In genomic region chr5:11062379-11062778, GRCh38 we compare ENCODE assay signal across 22 cellular contexts.
DNase-seq lines count a peak whose midpoint lies in the region; ATAC-seq and TF ChIP-seq lines count a peak whose summit lies in the region.
"Had no signal": no experiment of that assay in that cellular context is flagged by ENCODE, and none has a peak within 500 bp of the region (broad histone marks: within the 10 kb centered on the region; RNA-seq: fewer than 3 reads in every experiment).

No MANE protein-coding gene starts in this region.

- H3K9me3 ChIP-seq in A673 (ENCODE audit: low read depth, low read length, poor library complexity, severe bottlenecking) = no peaks in the 10 kb centered on the region
- H3K9me3 ChIP-seq: left lung, uterus had no signal

- H3K9me3 Mint-ChIP-seq in activated naive CD8-positive, alpha-beta T cell treated with anti-CD3 and anti-CD28 coated beads, Interleukin-2, amount 50 U/mL, for 24 hours = peaks cover under 1% of the 10 kb centered on the region
- peaks cover 0 to 1% of the 10 kb centered on the region in 2 donors for H3K9me3 Mint-ChIP-seq in activated T-cell treated with anti-CD3 and anti-CD28 coated beads, Interleukin-2, amount 50 U/mL, for 72 hours
- H3K9me3 Mint-ChIP-seq: activated CD4-positive, alpha-beta memory T cell treated with anti-CD3 and anti-CD28 coated beads for 36 hours; activated T-cell treated with anti-CD3 and anti-CD28 coated beads, Interleukin-2, amount 50 U/mL, for 4 hours had no signal

- H3K36me3 ChIP-seq in A673 (ENCODE audit: insufficient read depth, low read length, poor library complexity, severe bottlenecking) = no peaks in the 10 kb centered on the region
- H3K36me3 ChIP-seq: left lung, uterus had no signal

- no peaks in the 10 kb centered on the region for H3K36me3 Mint-ChIP-seq in activated naive CD8-positive, alpha-beta T cell treated with anti-CD3 and anti-CD28 coated beads, Interleukin-2, amount 50 U/mL, for 24 hours (ENCODE audit: low read depth)
- H3K36me3 Mint-ChIP-seq in activated T-cell treated with anti-CD3 and anti-CD28 coated beads, Interleukin-2, amount 50 U/mL, for 72 hours (ENCODE audit: insufficient read depth in 2 of 2) = no peaks in the 10 kb centered on the region
- H3K36me3 Mint-ChIP-seq: activated CD4-positive, alpha-beta memory T cell treated with anti-CD3 and anti-CD28 coated beads for 36 hours; activated naive CD8-positive, alpha-beta T cell treated with anti-CD3 and anti-CD28 coated beads for 36 hours had no signal

- intact Hi-C loops in A673 (cut with micrococcal nuclease; ENCODE audit: unreplicated experiment) = no loop called here

- CTCF ChIA-PET in A673 (lab: Charles Lee) = no interaction called here

- H3K4me3 Mint-ChIP-seq in activated naive CD8-positive, alpha-beta T cell treated with anti-CD3 and anti-CD28 coated beads, Interleukin-2, amount 50 U/mL, for 24 hours = no peak overlapping the region
- H3K4me3 Mint-ChIP-seq in activated T-cell treated with anti-CD3 and anti-CD28 coated beads, Interleukin-2, amount 50 U/mL, for 72 hours = no peak overlapping the region
- H3K4me3 Mint-ChIP-seq: activated CD4-positive, alpha-beta memory T cell treated with anti-CD3 and anti-CD28 coated beads for 36 hours; activated naive CD8-positive, alpha-beta T cell treated with anti-CD3 and anti-CD28 coated beads for 36 hours; activated T-cell treated with anti-CD3 and anti-CD28 coated beads, Interleukin-2, amount 50 U/mL, for 4 hours; central memory CD8-positive, alpha-beta T cell; IgD-negative memory B cell had no signal

- no peak overlapping the region for H3K27ac Mint-ChIP-seq in activated naive CD8-positive, alpha-beta T cell treated with anti-CD3 and anti-CD28 coated beads, Interleukin-2, amount 50 U/mL, for 24 hours
- H3K27ac Mint-ChIP-seq in activated T-cell treated with anti-CD3 and anti-CD28 coated beads, Interleukin-2, amount 50 U/mL, for 72 hours = no peak overlapping the region
- H3K27ac Mint-ChIP-seq: activated CD4-positive, alpha-beta memory T cell treated with anti-CD3 and anti-CD28 coated beads for 36 hours; activated naive CD8-positive, alpha-beta T cell treated with anti-CD3 and anti-CD28 coated beads for 36 hours; IgD-negative memory B cell had no signal

- no peaks in the 10 kb centered on the region for H3K4me1 Mint-ChIP-seq in activated naive CD8-positive, alpha-beta T cell treated with anti-CD3 and anti-CD28 coated beads, Interleukin-2, amount 50 U/mL, for 24 hours
- H3K4me1 Mint-ChIP-seq in activated T-cell treated with anti-CD3 and anti-CD28 coated beads, Interleukin-2, amount 50 U/mL, for 72 hours (ENCODE audit: low read depth) = no peaks in the 10 kb centered on the region
- H3K4me1 Mint-ChIP-seq: activated naive CD8-positive, alpha-beta T cell treated with anti-CD3 and anti-CD28 coated beads for 36 hours; central memory CD8-positive, alpha-beta T cell; IgD-negative memory B cell had no signal

- peak; percentile 58 for TF ChIP-seq RAD21 in Ishikawa (IDR thresholded peaks at IDR 0.05; ENCODE audit: low read depth)

- H3K27me3 ChIP-seq in A673 (replicated peaks; ENCODE audit: insufficient read depth, low read depth, low read length, poor library complexity) = peaks cover 4% of the 10 kb centered on the region
- H3K27me3 ChIP-seq: left lung, uterus had no signal

- H3K4me3 ChIP-seq in A673 (ENCODE audit: low read depth, low read length, poor library complexity, severe bottlenecking) (no peak overlapping the region), astrocyte of the spinal cord (ENCODE audit: low read depth, low read length) (no peak overlapping the region)
- H3K4me3 ChIP-seq: GM12878, left lung, uterus had no signal

- POLR2A ChIA-PET in A673 (lab: Charles Lee; ENCODE audit: low non-redundant PET) = no interaction called here

- ATAC-seq in activated naive CD8-positive, alpha-beta T cell treated with anti-CD3 and anti-CD28 coated beads, Interleukin-2, amount 50 U/mL, for 24 hours = no peak
- ATAC-seq in activated T-cell treated with anti-CD3 and anti-CD28 coated beads, Interleukin-2, amount 50 U/mL, for 72 hours (replicated peaks in 1 of 2) = no peak
- ATAC-seq: activated T-cell treated with anti-CD3 and anti-CD28 coated beads, Interleukin-2, amount 50 U/mL, for 4 hours; GM12878; left lung had no signal

- H3K27ac ChIP-seq in A673 (ENCODE audit: low read depth, low read length, poor library complexity, severe bottlenecking) = no peak overlapping the region
- H3K27ac ChIP-seq: left lung, uterus had no signal

- in situ Hi-C loops in astrocyte of the spinal cord (cut with HindIII; ENCODE audit: low sequenced_read_pairs) = no loop called here

- TF ChIP-seq EP300 in Ishikawa (IDR thresholded peaks at IDR 0.05; ENCODE audit: borderline replicate concordance) = no peak

- DNase-seq in A673 (ENCODE audit: low spot score) (peak; percentile 22), astrocyte of the spinal cord (ENCODE audit: low read depth, low spot score) (peak; percentile 47), kidney tubule cell (ENCODE audit: low spot score) (peak; percentile 64), GM20000 (ENCODE audit: low spot score) (no peak), T-helper 1 cell (no peak)
- DNase-seq in activated naive CD8-positive, alpha-beta T cell treated with anti-CD3 and anti-CD28 coated beads, Interleukin-2, amount 50 U/mL, for 24 hours = no peak
- DNase-seq in activated T-cell treated with anti-CD3 and anti-CD28 coated beads, Interleukin-2, amount 50 U/mL, for 72 hours = no peak
- DNase-seq: activated CD4-positive, alpha-beta memory T cell treated with anti-CD3 and anti-CD28 coated beads for 36 hours; activated naive CD8-positive, alpha-beta T cell treated with anti-CD3 and anti-CD28 coated beads for 36 hours; activated T-cell treated with anti-CD3 and anti-CD28 coated beads, Interleukin-2, amount 50 U/mL, for 4 hours; COR-L47; GDM1; hypothalamus; left lung; NCI-H2029 treated with DMSO at 0.1 percent for 48 hours; NCI-H526; stimulated activated CD4-positive, alpha-beta T cell treated with anti-CD3 and anti-CD28 coated beads, Interleukin-2, amount 100 ng/mL, for 48 hours; uterus had no signal

- no TSS peak for BruUV-seq in A673 (replicated peaks; lab: Mats Ljungman, UMichigan)

- TF ChIP-seq CTCF in A673 (conservative IDR thresholded peaks at IDR 0.05; ENCODE audit: low read depth, low read length) (no peak), astrocyte of the spinal cord (IDR thresholded peaks at IDR 0.05; ENCODE audit: low read depth, low read length) (peak; percentile 7), GM20000 (IDR thresholded peaks at IDR 0.05; ENCODE audit: extremely low read depth, missing control alignments) (no peak)

- no peaks in the 10 kb centered on the region for H3K4me1 ChIP-seq in A673 (ENCODE audit: insufficient read depth, low read length, poor library complexity, severe bottlenecking)
- H3K4me1 ChIP-seq: left lung, uterus had no signal

- H3K27me3 Mint-ChIP-seq in activated naive CD8-positive, alpha-beta T cell treated with anti-CD3 and anti-CD28 coated beads, Interleukin-2, amount 50 U/mL, for 24 hours = no peaks in the 10 kb centered on the region
- peaks cover 10% of the 10 kb centered on the region for H3K27me3 Mint-ChIP-seq in activated T-cell treated with anti-CD3 and anti-CD28 coated beads, Interleukin-2, amount 50 U/mL, for 72 hours (ENCODE audit: low read depth)
- H3K27me3 Mint-ChIP-seq: activated CD4-positive, alpha-beta memory T cell treated with anti-CD3 and anti-CD28 coated beads for 36 hours had no signal

TF ChIP-seq in Ishikawa, 13 proteins besides CTCF, POLR2A, EP300 and RAD21 (continues in another document):
- TF ChIP-seq TEAD4 (IDR thresholded peaks at IDR 0.05) (no peak), YY1 (IDR thresholded peaks at IDR 0.05; ENCODE audit: low read depth) (no peak), CEBPB (IDR thresholded peaks at IDR 0.05) (no peak), ZBTB7A (IDR thresholded peaks at IDR 0.05; ENCODE audit: low read depth) (no peak), CREB1 (IDR thresholded peaks at IDR 0.05; ENCODE audit: low read depth) (no peak), MAX (IDR thresholded peaks at IDR 0.05) (no peak), FOXM1 (IDR thresholded peaks at IDR 0.05; ENCODE audit: borderline replicate concordance, low read depth) (no peak), EGR1 (IDR thresholded peaks at IDR 0.05) (no peak), REST (IDR thresholded peaks at IDR 0.05; ENCODE audit: low read depth) (no peak), USF1 (IDR thresholded peaks at IDR 0.05) (no peak), TCF12 (IDR thresholded peaks at IDR 0.05; ENCODE audit: low read depth) (no peak)

Comparison
In these comparisons a context has a peak if more than half of its experiments do, and no peak if none do; other contexts are left out.
1. DNase-seq: peak in A673 (single experiment), astrocyte of the spinal cord (single experiment) and kidney tubule cell (single experiment); none in activated naive CD8-positive, alpha-beta T cell treated with anti-CD3 and anti-CD28 coated beads, Interleukin-2, amount 50 U/mL, for 24 hours (single experiment), GM20000 (single experiment), T-helper 1 cell (0 of 5) and activated T-cell treated with anti-CD3 and anti-CD28 coated beads, Interleukin-2, amount 50 U/mL, for 72 hours (0 of 2).